In genomic region chr5:77775773-77776605, GRCh38 we compare ENCODE assay signal across 8 cellular contexts. TPM values are rescaled to one million over a fixed set of nuclear protein-coding genes. Genes with fewer than 3 reads are reported as not detected.
A peak's percentile ranks its signal among the peaks of the same experiment; 100 is the strongest.
DNase-seq lines count a peak whose midpoint lies in the region; ATAC-seq and TF ChIP-seq lines count a peak whose summit lies in the region.

A gene with protein sequence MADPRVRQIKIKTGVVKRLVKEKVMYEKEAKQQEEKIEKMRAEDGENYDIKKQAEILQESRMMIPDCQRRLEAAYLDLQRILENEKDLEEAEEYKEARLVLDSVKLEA (minus strand): TSS chr5:77776339. CDS start chr5:77776257, 82 bp downstream.

- TF ChIP-seq CTCF in BJ (IDR thresholded peaks at IDR 0.05; ENCODE audit: insufficient read depth, low read depth, low read length) (0 out of 2 replicates have a peak, but pooled peaks have one; percentile 25), kidney epithelial cell (IDR thresholded peaks at IDR 0.05; ENCODE audit: insufficient read depth, low read length, poor library complexity, severe bottlenecking) (peak; percentile 14)

- DNase-seq in BJ (ENCODE audit: low read depth) (peak; percentile 63), NCI-H460 (ENCODE audit: extremely low read depth, low read depth) (peak; percentile 85), cerebellum (ENCODE audit: low spot score) (peak; percentile 89), kidney epithelial cell (ENCODE audit: low read depth) (peak; percentile 51)
- DNase-seq in activated CD4-positive, alpha-beta T cell treated with anti-CD3 and anti-CD28 coated beads for 1 hour: peak; percentile 88
- DNase-seq in stimulated activated CD4-positive, alpha-beta T cell treated with anti-CD3 and anti-CD28 coated beads, Interleukin-15, amount 100 ng/mL, for 48 hours (ENCODE audit: low read depth in 2 of 2): peak; percentile 76 to 84

- H3K27me3 ChIP-seq in BJ (ENCODE audit: control insufficient read depth, insufficient read depth, low read length) (no peaks in the 10 kb centered on the region), kidney epithelial cell (ENCODE audit: control insufficient read depth, insufficient read depth, low read length) (no peaks in the 10 kb centered on the region)

- CTCF ChIA-PET in BJ (lab: Yijun Ruan, JAX): interaction anchor here (0.6 kb wide), 2 partner anchors 773 to 1667 kb away, joined by 3 read pairs; no protein-coding TSS in a partner anchor

- H3K4me3 ChIP-seq in BJ (ENCODE audit: low read depth, low read length): peak within 1 kb of the TSS; percentile 64
- H3K4me3 ChIP-seq in kidney epithelial cell (ENCODE audit: low read depth, low read length): peak within 1 kb of the TSS; percentile 62

- POLR2A ChIA-PET in BJ (lab: Charles Lee): no interaction called here

- peak; percentile 86 for TF ChIP-seq POLR2A in GM19193 (IDR thresholded peaks at IDR 0.05; ENCODE audit: extremely low read depth, insufficient read depth, insufficient read length)

- H3K36me3 ChIP-seq in BJ (ENCODE audit: control insufficient read depth, insufficient read depth, low read length) (no peaks in the 10 kb centered on the region), kidney epithelial cell (ENCODE audit: control insufficient read depth, insufficient read depth, low read length) (no peaks in the 10 kb centered on the region)

- ATAC-seq in HG03432 (IDR thresholded peaks at IDR 0.05; ENCODE audit: unreplicated experiment): peak; percentile 93

RNA-seq across cellular contexts. Expression of the gene that starts here (rescaled TPM):
- polyA plus RNA-seq in BJ (2011; rRNA removed): 41.7 and 122 TPM in 2 replicates
- polyA minus RNA-seq in BJ (2011; rRNA and poly(A)+ RNA removed): 6.8 and 7.7 TPM in 2 replicates
- 357 and 392 TPM in 2 replicates for total RNA-seq in NCI-H460 (2014; rRNA removed; shearing (Covaris generic))
- 263 and 332 TPM in 2 replicates for polyA plus RNA-seq in NCI-H460 (2014; cell fraction: nucleus; rRNA removed)
- total RNA-seq in cerebellum (61.0 TPM), kidney epithelial cell (195 and 233 TPM in 2 replicates)

Comparison
In these comparisons a context has a peak if more than half of its experiments do, and no peak if none do; other contexts are left out.
1. Peak in every context shown above with its lines: DNase-seq, ATAC-seq and H3K4me3 ChIP-seq.